8 cellular contexts compared by ENCODE assay signal in the genomic region with DNA sequence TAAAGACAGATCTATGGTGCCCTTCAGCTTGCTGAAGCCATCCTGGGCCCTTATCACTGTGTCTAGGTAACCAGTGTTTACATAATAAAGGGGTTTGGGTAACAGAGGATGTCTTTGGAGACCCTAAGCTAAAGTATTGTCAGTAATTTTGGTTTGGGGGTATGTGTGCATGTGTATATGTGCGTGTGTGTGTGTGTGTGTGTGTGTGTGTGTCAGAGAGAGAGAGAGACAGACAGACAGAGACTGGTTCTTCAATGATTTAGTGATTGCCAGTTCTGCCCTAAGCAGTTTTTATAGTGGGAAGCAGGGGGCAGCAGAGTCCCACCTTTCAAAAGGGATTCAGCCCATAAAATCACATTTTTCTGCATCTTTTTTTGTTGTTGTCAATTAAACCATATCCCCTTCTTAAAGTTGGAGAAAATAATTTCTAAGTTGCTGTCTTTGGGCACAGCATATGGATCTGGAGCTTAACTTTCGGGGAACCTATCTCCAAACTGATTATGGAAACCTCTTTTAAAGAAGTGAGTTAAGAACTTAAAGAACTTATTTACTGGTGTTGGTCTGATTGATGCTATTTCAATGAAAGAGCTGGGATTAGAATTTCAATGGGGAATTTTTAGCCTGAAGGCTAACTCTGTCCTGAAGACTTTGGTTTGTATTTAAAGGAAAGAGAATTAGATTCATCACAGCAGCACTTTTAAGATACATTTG. TPM values are rescaled to one million over a fixed set of nuclear protein-coding genes. Genes with fewer than 3 reads are reported as not detected.
DNase-seq lines count a peak whose midpoint lies in the region; ATAC-seq, FAIRE-seq and TF ChIP-seq lines count a peak whose summit lies in the region.

No MANE protein-coding gene starts in this region.

- DNase-seq in AG04450 (ENCODE audit: low read depth, low spot score) (no peak), NCI-H1694 treated with DMSO at 0.1 percent for 48 hours (lab: John Stamatoyannopoulos, UW) (peak; percentile 34), K562 (ENCODE audit: extremely low read depth in 1 of 4, low spot score in 3 of 4) (peak; percentile 33 to 54 (median 43)), medulla oblongata (ENCODE audit: extremely low spot score) (peak; percentile 23), T1000 (lab: John Stamatoyannopoulos, UW) (no peak), RCC 7860 (ENCODE audit: low spot score) (no peak)

- H3K9me1 ChIP-seq in K562 (ENCODE audit: control insufficient read depth, insufficient read depth, low read length): no peaks in the 10 kb centered on the region

- no peak overlapping the region for H3K27ac ChIP-seq in AG04450 (ENCODE audit: low read depth, low read length)
- H3K27ac ChIP-seq in K562 (ENCODE audit: extremely low read depth, low read depth, low read length): no peak overlapping the region

- WGBS in K562 (ENCODE audit: insufficient coverage, low coverage, missing lambda C conversion rate): 0% methylated on average over 2 of the region's 2 CpGs

- no peak overlapping the region for H2AFZ ChIP-seq in K562 (ENCODE audit: low read depth, low read length)

- POLR2A ChIA-PET in AG04450 (lab: Yijun Ruan, JAX) (no interaction called here), K562 (lab: Yijun Ruan, JAX) (interaction anchor here (1.5 to 2.1 kb wide), 2 partner anchors 17 to 29 kb away, joined by 3 to 5 read pairs; no protein-coding TSS in a partner anchor)

- ATAC-seq in K562 (peak; percentile 89), GM18907 (IDR thresholded peaks at IDR 0.05; ENCODE audit: unreplicated experiment) (no peak)

- BruUV-seq in K562 (replicated peaks; lab: Mats Ljungman, UMichigan): no TSS peak

- no peak overlapping the region for H3K4me3 ChIP-seq in AG04450 (ENCODE audit: low read depth, low read length)
- no peak overlapping the region for H3K4me3 ChIP-seq in K562

- peak; percentile 51 to 80 for TF ChIP-seq RAD21 in K562 (CRISPR knock-in tag; conservative IDR thresholded peaks at IDR 0.05 in 1 of 2, IDR thresholded peaks at IDR 0.05 in 1 of 2)

- H3K9ac ChIP-seq in K562 (ENCODE audit: insufficient read depth in 1 of 2, low read depth in 2 of 2, low read length in 2 of 2): no peak overlapping the region

- no peaks in the 10 kb centered on the region for H3K79me2 ChIP-seq in K562 (ENCODE audit: control insufficient read depth, insufficient read depth, low read length)

- no peaks in the 10 kb centered on the region for H3K4me1 ChIP-seq in K562 (replicated peaks in 1 of 2; ENCODE audit: control insufficient read depth in 2 of 2, insufficient read depth in 2 of 2, low read length in 2 of 2)

- intact Hi-C loops in K562 (cut with micrococcal nuclease): loop anchor here (5.0 to 10.0 kb wide), 2 partner anchors 66 to 1119 kb away; no protein-coding TSS in a partner anchor

- in situ Hi-C loops in K562 (cut with MboI): no loop called here

- no peak for TF ChIP-seq EP300 in K562 (IDR thresholded peaks at IDR 0.05; ENCODE audit: low read length)

- TF ChIP-seq POLR2A in K562 (conservative IDR thresholded peaks at IDR 0.05): no peak

- H3K9me3 ChIP-seq in AG04450 (ENCODE audit: control insufficient read depth, insufficient read depth, low read length) (no peaks in the 10 kb centered on the region), K562 (replicated peaks; ENCODE audit: control insufficient read depth, insufficient read depth, low read depth, low read length) (no peaks in the 10 kb centered on the region)

- TF ChIP-seq CTCF in AG04450 (IDR thresholded peaks at IDR 0.05; ENCODE audit: low read depth, low read length) (peak; percentile 80), K562 (IDR thresholded peaks at IDR 0.05 in 2 of 3, conservative IDR thresholded peaks at IDR 0.05 in 1 of 3; ENCODE audit: insufficient read depth in 2 of 3, low read depth in 1 of 3, low read length in 3 of 3) (peak; percentile 64 to 86 (median 78))

- FAIRE-seq in G401.6 (lab: Jason Lieb, UNC) (peak; percentile 17), K562 (lab: Jason Lieb, UNC) (peak; percentile 92), RCC 7860 (lab: Jason Lieb, UNC) (no peak)

- no peaks in the 10 kb centered on the region for H4K20me1 ChIP-seq in K562 (replicated peaks; ENCODE audit: control insufficient read depth, insufficient read depth, low read length)

- H3K27me3 ChIP-seq in AG04450 (ENCODE audit: control insufficient read depth, insufficient read depth, low read length) (peaks cover 10% of the 10 kb centered on the region), K562 (ENCODE audit: control insufficient read depth in 2 of 2, insufficient read depth in 2 of 2, low read length in 2 of 2) (peaks cover 12 to 20% of the 10 kb centered on the region in 2 experiments)

- CTCF ChIA-PET in AG04450 (lab: Charles Lee): interaction anchor here (0.7 to 4.2 kb wide), 18 partner anchors 9 to 1120 kb away, joined by 3 to 26 read pairs (median 4); no protein-coding TSS in a partner anchor
- CTCF ChIA-PET in K562 (lab: Yijun Ruan, JAX; ENCODE audit: low intra/inter-chr PET ratio): interaction anchor here (1.5 to 1.9 kb wide), 3 partner anchors 102 to 1120 kb away, joined by 3 to 6 read pairs (median 6); no protein-coding TSS in a partner anchor

- H3K36me3 ChIP-seq in K562 (ENCODE audit: control insufficient read depth, insufficient read depth, low read length): no peaks in the 10 kb centered on the region

- no peak overlapping the region for H3K4me2 ChIP-seq in K562 (ENCODE audit: insufficient read depth, low read length)

TF ChIP-seq in K562, 482 proteins besides CTCF, POLR2A, EP300 and RAD21 (continues in another document):
- TF ChIP-seq RUNX1 (IDR thresholded peaks at IDR 0.05; ENCODE audit: low read depth) (no peak), FOXJ2 (tag; IDR thresholded peaks at IDR 0.05) (peak; percentile 57; the same call in 1 of the 2 replicates), ZNF639 (CRISPR knock-in tag; conservative IDR thresholded peaks at IDR 0.05 in 1 of 2, IDR thresholded peaks at IDR 0.05 in 1 of 2) (no peak), ZKSCAN8 (CRISPR knock-in tag; IDR thresholded peaks at IDR 0.05) (no peak), C11orf30 (IDR thresholded peaks at IDR 0.05; ENCODE audit: low read depth) (no peak), MBD2 (IDR thresholded peaks at IDR 0.05; ENCODE audit: borderline replicate concordance, low read depth) (no peak)
- TF ChIP-seq, protein P1, sequence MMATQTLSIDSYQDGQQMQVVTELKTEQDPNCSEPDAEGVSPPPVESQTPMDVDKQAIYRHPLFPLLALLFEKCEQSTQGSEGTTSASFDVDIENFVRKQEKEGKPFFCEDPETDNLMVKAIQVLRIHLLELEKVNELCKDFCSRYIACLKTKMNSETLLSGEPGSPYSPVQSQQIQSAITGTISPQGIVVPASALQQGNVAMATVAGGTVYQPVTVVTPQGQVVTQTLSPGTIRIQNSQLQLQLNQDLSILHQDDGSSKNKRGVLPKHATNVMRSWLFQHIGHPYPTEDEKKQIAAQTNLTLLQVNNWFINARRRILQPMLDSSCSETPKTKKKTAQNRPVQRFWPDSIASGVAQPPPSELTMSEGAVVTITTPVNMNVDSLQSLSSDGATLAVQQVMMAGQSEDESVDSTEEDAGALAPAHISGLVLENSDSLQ (IDR thresholded peaks at IDR 0.05): peak; percentile 66
- TF ChIP-seq, protein P2, sequence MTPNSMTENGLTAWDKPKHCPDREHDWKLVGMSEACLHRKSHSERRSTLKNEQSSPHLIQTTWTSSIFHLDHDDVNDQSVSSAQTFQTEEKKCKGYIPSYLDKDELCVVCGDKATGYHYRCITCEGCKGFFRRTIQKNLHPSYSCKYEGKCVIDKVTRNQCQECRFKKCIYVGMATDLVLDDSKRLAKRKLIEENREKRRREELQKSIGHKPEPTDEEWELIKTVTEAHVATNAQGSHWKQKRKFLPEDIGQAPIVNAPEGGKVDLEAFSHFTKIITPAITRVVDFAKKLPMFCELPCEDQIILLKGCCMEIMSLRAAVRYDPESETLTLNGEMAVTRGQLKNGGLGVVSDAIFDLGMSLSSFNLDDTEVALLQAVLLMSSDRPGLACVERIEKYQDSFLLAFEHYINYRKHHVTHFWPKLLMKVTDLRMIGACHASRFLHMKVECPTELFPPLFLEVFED (CRISPR knock-in tag; conservative IDR thresholded peaks at IDR 0.05): 0 out of 2 replicates have a peak, but pooled peaks have one; percentile 30

RNA-seq across cellular contexts. Expression of gene ZNF326, which starts 51.1 kb away (rescaled TPM):
- polyA plus RNA-seq in AG04450 (2011; rRNA removed): 15.5 and 23.3 TPM in 2 replicates
- polyA minus RNA-seq in AG04450 (2011; rRNA and poly(A)+ RNA removed): 13.9 and 18.6 TPM in 2 replicates
- total RNA-seq in K562 (2011; cell fraction: chromatin; rRNA removed; ENCODE audit: low replicate concordance): 16.4 and 77.7 TPM in 2 replicates
- 11.0 and 16.2 TPM in 2 replicates for total RNA-seq in K562 (2011; cell fraction: nucleolus; rRNA removed)
- total RNA-seq in K562 (2011; cell fraction: nucleoplasm; rRNA removed): 31.3 and 61.9 TPM in 2 replicates
- 7.2 and 9.2 TPM in 2 replicates for total RNA-seq in K562 (2014; rRNA removed)
- total RNA-seq in K562 (2014; rRNA removed; fragmentation: Illumina TruSeq; extraction: Trizol): 20.1 and 24.4 TPM in 2 replicates
- 17.1 and 19.4 TPM in 2 replicates for total RNA-seq in K562 (2015; rRNA removed; fragmentation: Illumina TruSeq; extraction: Trizol)
- total RNA-seq in K562 (2021): 17.6 and 23.5 TPM in 2 replicates
- 29.5 and 30.6 TPM in 2 replicates for polyA plus RNA-seq in K562 (2011; rRNA removed)
- 10.0 and 21.1 TPM in 2 replicates for polyA plus RNA-seq in K562 (2011; cell fraction: cytosol; rRNA removed)
- polyA plus RNA-seq in K562 (2011; cell fraction: nucleus; rRNA removed): 27.1 and 38.8 TPM in 2 replicates
- 13.6 and 33.7 TPM in 2 replicates for polyA plus RNA-seq in K562 (2012)
- polyA plus RNA-seq in K562 (2014; fragmentation: Illumina TruSeq; extraction: Trizol): 26.8 and 33.2 TPM in 2 replicates
- polyA plus RNA-seq in K562 (2014; fragmentation: Nextera tagmentation; extraction: Ambion mirVana): 1 to 10 TPM; 7.3 to 7.7 TPM
- 30.4 and 31.6 TPM in 2 replicates for polyA plus RNA-seq in K562 (2014; rRNA removed)
- 44.2 and 52.3 TPM in 2 replicates for polyA minus RNA-seq in K562 (2011; rRNA and poly(A)+ RNA removed)
- polyA minus RNA-seq in K562 (2011; cell fraction: cytosol; rRNA and poly(A)+ RNA removed): 11.2 and 14.7 TPM in 2 replicates
- polyA minus RNA-seq in K562 (2011; cell fraction: nucleus; rRNA and poly(A)+ RNA removed): 63.7 and 116 TPM in 2 replicates

Comparison
In these comparisons a context has a peak if more than half of its experiments do, and no peak if none do; other contexts are left out.
1. DNase-seq: peak in NCI-H1694 treated with DMSO at 0.1 percent for 48 hours (single experiment), K562 (4 of 4) and medulla oblongata (single experiment); none in AG04450 (single experiment), T1000 (single experiment) and RCC 7860 (single experiment).